Comparison of ENCODE assay signal across 31 cellular contexts in the genomic region with DNA sequence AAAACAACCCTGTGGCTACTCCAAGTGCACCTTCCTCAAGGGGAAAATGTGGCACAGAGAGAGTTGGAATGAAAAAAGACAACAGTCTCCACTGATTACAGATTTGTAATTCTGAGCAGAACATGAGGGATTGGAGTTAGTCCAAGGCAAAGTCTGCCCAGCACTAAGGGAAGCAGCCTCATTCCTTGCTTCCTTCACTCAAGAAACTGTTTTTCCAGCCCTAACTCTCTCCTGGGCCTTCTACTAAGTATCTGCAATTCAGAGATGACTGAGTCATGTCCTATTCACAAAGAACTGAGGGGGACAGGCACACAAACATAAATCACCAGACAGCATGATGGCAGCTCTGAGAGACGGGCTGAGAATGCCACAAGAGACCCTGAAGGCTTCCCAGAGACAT.
A peak's percentile ranks its signal among the peaks of the same experiment; 100 is the strongest.
DNase-seq lines count a peak whose midpoint lies in the region; ATAC-seq and TF ChIP-seq lines count a peak whose summit lies in the region.
"Had no signal": no experiment of that assay in that cellular context is flagged by ENCODE, and none has a peak within 500 bp of the region (broad histone marks: within the 10 kb centered on the region; RNA-seq: fewer than 3 reads in every experiment).

No MANE protein-coding gene starts in this region.

- no peak overlapping the region for H3K27ac Mint-ChIP-seq in immature natural killer cell
- H3K27ac Mint-ChIP-seq: activated T-cell treated with anti-CD3 and anti-CD28 coated beads, Interleukin-2, amount 50 U/mL, for 24 hours; CD8-positive, alpha-beta memory T cell; mesothelial cell of epicardium; naive thymus-derived CD4-positive, alpha-beta T cell had no signal

- H3K9ac ChIP-seq in mesenchymal stem cell (ENCODE audit: low read length), result peak overlapping the region; percentile 13

- ATAC-seq in GM19035 (IDR thresholded peaks at IDR 0.05; ENCODE audit: unreplicated experiment), result no peak
- ATAC-seq: left lobe of liver; naive thymus-derived CD4-positive, alpha-beta T cell had no signal

- no peak overlapping the region for H3K4ac ChIP-seq in mesenchymal stem cell (ENCODE audit: low read depth in 1 of 2, low read length in 2 of 2)

- H4K91ac ChIP-seq in mesenchymal stem cell (ENCODE audit: low read length), result no peak overlapping the region

- TF ChIP-seq CTCF in suprapubic skin (IDR thresholded peaks at IDR 0.05), result no peak

- H3K4me1 ChIP-seq in mesenchymal stem cell (ENCODE audit: control insufficient read depth, insufficient read depth, low read depth, low read length) (peaks cover 2% of the 10 kb centered on the region), suprapubic skin (peaks cover 4% of the 10 kb centered on the region)
- H3K4me1 ChIP-seq: HAP-1, upper lobe of left lung had no signal

- H2BK15ac ChIP-seq in mesenchymal stem cell (ENCODE audit: low read depth, poor library complexity, severe bottlenecking), result no peak overlapping the region

- H3K79me1 ChIP-seq in mesenchymal stem cell (replicated peaks; ENCODE audit: low read length, poor library complexity, severe bottlenecking), result no peaks in the 10 kb centered on the region

- H3K4me3 ChIP-seq in mesenchymal stem cell (ENCODE audit: insufficient read depth in 1 of 2, low read depth in 1 of 2, low read length in 2 of 2) (no peak overlapping the region), suprapubic skin (no peak overlapping the region)
- H3K4me3 ChIP-seq: HAP-1, PC-9, upper lobe of left lung had no signal

- H3K9me3 ChIP-seq in mesenchymal stem cell (ENCODE audit: control insufficient read depth, low read length) (no peaks in the 10 kb centered on the region), suprapubic skin (no peaks in the 10 kb centered on the region)
- H3K9me3 ChIP-seq: HAP-1, upper lobe of left lung had no signal

- H3K23ac ChIP-seq in mesenchymal stem cell (ENCODE audit: low read length in 2 of 2), result no peak overlapping the region

- H3K36me3 Mint-ChIP-seq in immature natural killer cell, result no peaks in the 10 kb centered on the region
- H3K36me3 Mint-ChIP-seq: CD8-positive, alpha-beta memory T cell; naive thymus-derived CD4-positive, alpha-beta T cell had no signal

- no peak overlapping the region for H3K4me2 ChIP-seq in mesenchymal stem cell (ENCODE audit: low read length, poor library complexity, severe bottlenecking)
- H3K4me2 ChIP-seq: PC-9 had no signal

- WGBS in mesenchymal stem cell, result 13% methylated on average over 1 of the region's 1 CpG
- WGBS in suprapubic skin, result 38% methylated on average over 1 of the region's 1 CpG

- H3K27me3 ChIP-seq in mesenchymal stem cell (ENCODE audit: control insufficient read depth in 1 of 2, insufficient read depth in 1 of 2, low read length in 2 of 2) (peaks cover 0 to 6% of the 10 kb centered on the region in 2 experiments), suprapubic skin (no peaks in the 10 kb centered on the region)
- H3K27me3 ChIP-seq: upper lobe of left lung had no signal

- no peak overlapping the region for H2AK5ac ChIP-seq in mesenchymal stem cell (ENCODE audit: low read length, severe bottlenecking)

- H4K8ac ChIP-seq in mesenchymal stem cell (ENCODE audit: low read length), result no peak overlapping the region

- no peak overlapping the region for H3K14ac ChIP-seq in mesenchymal stem cell (ENCODE audit: low read length in 2 of 2)

- H2AFZ ChIP-seq in mesenchymal stem cell (ENCODE audit: low read depth, low read length), result no peak overlapping the region
- H2AFZ ChIP-seq: PC-9 had no signal

- H3K36me3 ChIP-seq in mesenchymal stem cell (ENCODE audit: control insufficient read depth in 1 of 2, insufficient read depth in 2 of 2, low read depth in 1 of 2, low read length in 2 of 2) (peaks cover 0 to 26% of the 10 kb centered on the region in 2 experiments), suprapubic skin (no peaks in the 10 kb centered on the region)
- H3K36me3 ChIP-seq: HAP-1, upper lobe of left lung, WERI-Rb-1 had no signal

- H3K4me3 Mint-ChIP-seq in immature natural killer cell, result no peak overlapping the region
- H3K4me3 Mint-ChIP-seq: activated T-cell treated with anti-CD3 and anti-CD28 coated beads, Interleukin-2, amount 50 U/mL, for 24 hours; CD8-positive, alpha-beta memory T cell; mesothelial cell of epicardium; naive thymus-derived CD4-positive, alpha-beta T cell had no signal

- no peak for TF ChIP-seq EP300 in suprapubic skin (IDR thresholded peaks at IDR 0.05)

- no peak overlapping the region for H2BK120ac ChIP-seq in mesenchymal stem cell (ENCODE audit: low read depth, low read length)

- no peak for TF ChIP-seq POLR2A in suprapubic skin (IDR thresholded peaks at IDR 0.05)

- DNase-seq in EH (ENCODE audit: low read depth) (peak; percentile 22), astrocyte of the hippocampus (ENCODE audit: low read depth, low spot score) (peak; percentile 70), mesenchymal stem cell (no peak), suprapubic skin (ENCODE audit: low spot score in 2 of 2) (no peak), GM19238 (ENCODE audit: insufficient read length, low spot score) (no peak), immature natural killer cell (no peak)
- DNase-seq: activated CD4-positive, alpha-beta T cell treated with anti-CD3 and anti-CD28 coated beads for 48 hours; activated gamma-delta T cell; activated T-cell treated with anti-CD3 and anti-CD28 coated beads, Interleukin-2, amount 50 U/mL, for 24 hours; AML-193; CD8-positive, alpha-beta memory T cell; DMS 273 treated with DMSO at 0.1 percent for 48 hours; effector CD4-positive, alpha-beta T cell; erythroblast; hippocampal formation; IMR-90; naive thymus-derived CD4-positive, alpha-beta T cell; NCI-H1694; NCI-H2171; NCI-H510A treated with DMSO at 0.1 percent for 48 hours; PC-9; SHP77 treated with DMSO at 0.1 percent for 48 hours; small intestine; stimulated activated CD4-positive, alpha-beta T cell treated with anti-CD3 and anti-CD28 coated beads, Interleukin-2, amount 100 ng/mL, for 24 hours; T-helper 9 cell; upper lobe of left lung; WERI-Rb-1 had no signal

- no peak overlapping the region for H3K18ac ChIP-seq in mesenchymal stem cell (ENCODE audit: low read depth in 1 of 2, low read length in 2 of 2)

- no peak overlapping the region for H2BK5ac ChIP-seq in mesenchymal stem cell (ENCODE audit: low read depth, low read length, poor library complexity, severe bottlenecking)

- peaks cover 2 to 16% (median 3%) of the 10 kb centered on the region in 3 donors for H3K27me3 Mint-ChIP-seq in immature natural killer cell (ENCODE audit: low read depth in 3 of 3)

- no peak overlapping the region for H2BK12ac ChIP-seq in mesenchymal stem cell (ENCODE audit: low read length in 2 of 2)

- H3K27ac ChIP-seq in mesenchymal stem cell (ENCODE audit: low read length, poor library complexity, severe bottlenecking), result peak overlapping the region; percentile 14
- peak overlapping the region; percentile 31 for H3K27ac ChIP-seq in suprapubic skin
- H3K27ac ChIP-seq: PC-9, upper lobe of left lung, WERI-Rb-1 had no signal

- H3K9me3 Mint-ChIP-seq in immature natural killer cell, result no peaks in the 10 kb centered on the region
- H3K9me3 Mint-ChIP-seq: activated T-cell treated with anti-CD3 and anti-CD28 coated beads, Interleukin-2, amount 50 U/mL, for 24 hours; CD8-positive, alpha-beta memory T cell; mesothelial cell of epicardium; naive thymus-derived CD4-positive, alpha-beta T cell had no signal

- H3K4me1 Mint-ChIP-seq in immature natural killer cell, result no peaks in the 10 kb centered on the region
- H3K4me1 Mint-ChIP-seq: CD8-positive, alpha-beta memory T cell; mesothelial cell of epicardium had no signal

Comparison
In these comparisons a context has a peak if more than half of its experiments do, and no peak if none do; other contexts are left out.
1. DNase-seq: peak in EH (single experiment) and astrocyte of the hippocampus (single experiment); none in mesenchymal stem cell (single experiment), suprapubic skin (0 of 2), GM19238 (single experiment) and immature natural killer cell (0 of 3).